ENCODE assay signal across 12 cellular contexts in the genomic region with DNA sequence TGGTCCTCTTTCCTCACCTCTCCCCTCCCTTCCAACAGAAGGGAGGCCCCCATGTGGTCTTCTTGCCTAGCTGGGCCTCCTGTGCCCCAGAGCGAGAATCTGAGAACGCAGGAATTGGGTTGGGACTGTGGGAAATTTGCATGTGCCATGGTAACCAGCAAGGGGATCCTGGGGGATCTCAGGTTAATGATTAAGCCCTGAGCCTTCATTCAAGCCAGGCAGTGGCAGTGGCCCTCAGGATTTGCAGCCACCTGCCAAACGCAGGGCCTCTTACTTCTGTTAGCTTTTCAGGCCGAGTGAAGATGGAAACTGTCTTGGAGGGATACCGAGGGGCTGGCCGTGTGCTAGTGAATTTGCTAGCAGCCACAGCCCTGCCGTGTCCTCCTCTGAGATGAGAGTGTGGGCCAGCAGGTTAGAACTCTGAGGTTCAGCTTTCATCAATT. TPM values are rescaled to one million over a fixed set of nuclear protein-coding genes. Genes with fewer than 3 reads are reported as not detected.
DNase-seq lines count a peak whose midpoint lies in the region; ATAC-seq and TF ChIP-seq lines count a peak whose summit lies in the region.
"Had no signal": no experiment of that assay in that cellular context is flagged by ENCODE, and none has a peak within 500 bp of the region (broad histone marks: within the 10 kb centered on the region; RNA-seq: fewer than 3 reads in every experiment).

No MANE protein-coding gene starts in this region.

- H4K20me1 ChIP-seq in SK-N-SH (ENCODE audit: insufficient read depth) = no peaks in the 10 kb centered on the region

- CTCF ChIA-PET in SK-N-SH (lab: Yijun Ruan, JAX) = interaction anchor here (0.9 to 1.1 kb wide), 3 partner anchors 8 to 107 kb away, joined by 3 to 4 read pairs (median 4); no protein-coding TSS in a partner anchor

- no peak overlapping the region for H3K9ac ChIP-seq in SK-N-SH
- H3K9ac ChIP-seq: BLaER1 had no signal

- DNase-seq in Caki2 (ENCODE audit: low read depth) (peak; percentile 46), NCI-H69 (lab: John Stamatoyannopoulos, UW) (peak; percentile 82), right lobe of liver (peak in 2 of 3 donors; percentile 37 to 80), NCI-H2081 treated with DMSO at 0.1 percent for 48 hours (lab: John Stamatoyannopoulos, UW) (no peak), NCI-H187 treated with DMSO at 0.1 percent for 48 hours (lab: John Stamatoyannopoulos, UW) (no peak), NCI-H187 (lab: John Stamatoyannopoulos, UW) (no peak), SK-N-SH (no peak)
- DNase-seq: caudate nucleus, NCI-H1694, ovary had no signal

- no peaks in the 10 kb centered on the region for H3F3A ChIP-seq in SK-N-SH (replicated peaks; ENCODE audit: insufficient read depth)

- H2AFZ ChIP-seq in SK-N-SH (ENCODE audit: low read depth) = no peak overlapping the region

- H3K4me1 ChIP-seq in right lobe of liver (peaks cover 0 to 33% (median 17%) of the 10 kb centered on the region in 4 donors), SK-N-SH (ENCODE audit: control insufficient read depth in 1 of 2, insufficient read depth in 2 of 2, low read depth in 1 of 2, low read length in 1 of 2) (peaks cover 0 to 6% of the 10 kb centered on the region in 2 experiments; a peak in 2 of 4 replicates)

- H3K27ac ChIP-seq in right lobe of liver = no peak overlapping the region
- no peak overlapping the region for H3K27ac ChIP-seq in SK-N-SH (ENCODE audit: low read depth in 2 of 2, low read length in 1 of 2)
- H3K27ac ChIP-seq: BLaER1, ovary had no signal

- no peaks in the 10 kb centered on the region for H3K9me2 ChIP-seq in SK-N-SH

- no peak for TF ChIP-seq EP300 in SK-N-SH (IDR thresholded peaks at IDR 0.05; ENCODE audit: borderline replicate concordance in 1 of 2, low read depth in 1 of 2, low read length in 1 of 2)

- intact Hi-C loops in right lobe of liver (cut with DNase I) = loop anchor here in 1 of 2 donors (10.0 kb wide), 1 partner anchor 262 kb away; no protein-coding TSS in a partner anchor

- TF ChIP-seq CTCF in right lobe of liver (IDR thresholded peaks at IDR 0.05) (no peak), SK-N-SH (IDR thresholded peaks at IDR 0.05) (no peak)

- H3K79me2 ChIP-seq in SK-N-SH (ENCODE audit: insufficient read depth) = no peaks in the 10 kb centered on the region

- ATAC-seq in GM19452 (IDR thresholded peaks at IDR 0.05; ENCODE audit: unreplicated experiment) (peak; percentile 57), right lobe of liver (peak; percentile 60 to 85 (median 68))

- in situ Hi-C loops in Caki2 (cut with HindIII; ENCODE audit: low pct_unique_long_range_greater_than_20kb, low sequenced_read_pairs) = no loop called here

- WGBS in right lobe of liver (ENCODE audit: insufficient coverage, low coverage, low lambda C conversion rate, missing lambda C conversion rate) = 9% methylated on average over 6 of the region's 7 CpGs
- WGBS in SK-N-SH (ENCODE audit: low lambda C conversion rate) = 85% methylated on average over 7 of the region's 7 CpGs

- H3K4me3 ChIP-seq in right lobe of liver (no peak overlapping the region), SK-N-SH (ENCODE audit: low read depth in 2 of 2, low read length in 1 of 2) (no peak overlapping the region)
- H3K4me3 ChIP-seq: BLaER1, ovary had no signal

- H3K27me3 ChIP-seq in right lobe of liver (no peaks in the 10 kb centered on the region), SK-N-SH (ENCODE audit: insufficient read depth) (no peaks in the 10 kb centered on the region)
- H3K27me3 ChIP-seq: BLaER1, ovary had no signal

- no peak for TF ChIP-seq RAD21 in SK-N-SH (IDR thresholded peaks at IDR 0.05; ENCODE audit: low read length)

- H3K9me3 ChIP-seq in right lobe of liver (no peaks in the 10 kb centered on the region), SK-N-SH (no peaks in the 10 kb centered on the region)
- H3K9me3 ChIP-seq: ovary had no signal

- H3K36me3 ChIP-seq in right lobe of liver (no peaks in the 10 kb centered on the region), SK-N-SH (replicated peaks in 1 of 2; ENCODE audit: control insufficient read depth in 1 of 2, insufficient read depth in 2 of 2, low read length in 1 of 2) (no peaks in the 10 kb centered on the region)
- H3K36me3 ChIP-seq: ovary had no signal

- no peak for TF ChIP-seq POLR2A in right lobe of liver (IDR thresholded peaks at IDR 0.05)

- H3K4me2 ChIP-seq in SK-N-SH = no peak overlapping the region

- POLR2A ChIA-PET in SK-N-SH (lab: Yijun Ruan, JAX) = no interaction called here

TF ChIP-seq in SK-N-SH, 30 proteins besides CTCF, POLR2A, EP300 and RAD21:
- TF ChIP-seq, protein P1, sequence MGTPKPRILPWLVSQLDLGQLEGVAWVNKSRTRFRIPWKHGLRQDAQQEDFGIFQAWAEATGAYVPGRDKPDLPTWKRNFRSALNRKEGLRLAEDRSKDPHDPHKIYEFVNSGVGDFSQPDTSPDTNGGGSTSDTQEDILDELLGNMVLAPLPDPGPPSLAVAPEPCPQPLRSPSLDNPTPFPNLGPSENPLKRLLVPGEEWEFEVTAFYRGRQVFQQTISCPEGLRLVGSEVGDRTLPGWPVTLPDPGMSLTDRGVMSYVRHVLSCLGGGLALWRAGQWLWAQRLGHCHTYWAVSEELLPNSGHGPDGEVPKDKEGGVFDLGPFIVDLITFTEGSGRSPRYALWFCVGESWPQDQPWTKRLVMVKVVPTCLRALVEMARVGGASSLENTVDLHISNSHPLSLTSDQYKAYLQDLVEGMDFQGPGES (IDR thresholded peaks at IDR 0.05; ENCODE audit: low read depth, low read length) = no peak
- TF ChIP-seq MAX (IDR thresholded peaks at IDR 0.05; ENCODE audit: low read depth) (no peak), GATA2 (CRISPR knock-in tag; IDR thresholded peaks at IDR 0.05) (no peak), FOXJ3 (CRISPR knock-in tag; IDR thresholded peaks at IDR 0.05) (no peak), FOXM1 (IDR thresholded peaks at IDR 0.05; ENCODE audit: low read depth) (no peak), YY1 (IDR thresholded peaks at IDR 0.05; ENCODE audit: low read depth) (no peak), JUND (IDR thresholded peaks at IDR 0.05) (no peak), CHD2 (IDR thresholded peaks at IDR 0.05; ENCODE audit: low read length, partially characterized antibody) (no peak), RFX5 (IDR thresholded peaks at IDR 0.05; ENCODE audit: low read length) (no peak)

RNA-seq across cellular contexts. Expression of gene KSR1, which starts 40.3 kb away (rescaled TPM):
- 0.51 and 4.4 TPM in 2 replicates for total RNA-seq in Caki2 (2014; rRNA removed; shearing (Covaris generic); ENCODE audit: low replicate concordance)
- 10 to 100 TPM in 1 of 6 experiments, 1 to 10 TPM in 5; 5.9 to 12.9 (median 8.7) TPM for total RNA-seq in right lobe of liver
- polyA plus RNA-seq in SK-N-SH (2012; rRNA removed) = 7.5 and 7.9 TPM in 2 replicates
- polyA plus RNA-seq in SK-N-SH (2012; cell fraction: cytosol; rRNA removed) = 3.9 and 5.3 TPM in 2 replicates
- 34.1 and 47.2 TPM in 2 replicates for polyA plus RNA-seq in SK-N-SH (2012; cell fraction: nucleus; rRNA removed)

Comparison
In these comparisons a context has a peak if more than half of its experiments do, and no peak if none do; other contexts are left out.
1. DNase-seq: peak in Caki2 (single experiment), NCI-H69 (single experiment) and right lobe of liver (2 of 3); none in NCI-H2081 treated with DMSO at 0.1 percent for 48 hours (single experiment), NCI-H187 treated with DMSO at 0.1 percent for 48 hours (single experiment), NCI-H187 (0 of 2) and SK-N-SH (single experiment).